In genomic region chr22:50577987-50578775, GRCh38 we compare ENCODE assay signal across 9 cellular contexts. TPM values are rescaled to one million over a fixed set of nuclear protein-coding genes. Genes with fewer than 3 reads are reported as not detected.
DNase-seq lines count a peak whose midpoint lies in the region; ATAC-seq and TF ChIP-seq lines count a peak whose summit lies in the region.
"Had no signal": no experiment of that assay in that cellular context is flagged by ENCODE, and none has a peak within 500 bp of the region (broad histone marks: within the 10 kb centered on the region; RNA-seq: fewer than 3 reads in every experiment).

Gene CPT1B, minus strand, starts transcription at chr22:50578427. Its CDS starts 512 bp downstream, at chr22:50577915.

- WGBS in gastroesophageal sphincter (ENCODE audit: low coverage in 1 of 2), 2 donors: 26% methylated on average over 4 of the region's 63 CpGs; no CpG with 5 or more reads in 1 of the 2 donors

- ATAC-seq in gastroesophageal sphincter (no peak), omental fat pad (ENCODE audit: low FRiP score) (no peak), GM19455 (IDR thresholded peaks at IDR 0.05; ENCODE audit: unreplicated experiment) (no peak)

- peaks cover 4% of the 10 kb centered on the region for H3K27me3 ChIP-seq in gastroesophageal sphincter

- in situ Hi-C loops in GM13977 (cut with MboI; ENCODE audit: low pct_unique_long_range_greater_than_20kb, low sequenced_read_pairs, unreplicated experiment): no loop called here

- TF ChIP-seq POLR2A in gastroesophageal sphincter (IDR thresholded peaks at IDR 0.05): no peak

- TF ChIP-seq CTCF in AG09309 (IDR thresholded peaks at IDR 0.05; ENCODE audit: control insufficient read depth, insufficient read depth, low read depth, low read length, missing control alignments) (peak; percentile 20), gastroesophageal sphincter (IDR thresholded peaks at IDR 0.05) (no peak), omental fat pad (IDR thresholded peaks at IDR 0.05) (no peak), GM13977 (IDR thresholded peaks at IDR 0.05; ENCODE audit: extremely low read depth, insufficient read depth, missing control alignments) (no peak)

- H3K4me1 ChIP-seq in gastroesophageal sphincter: peaks cover 0 to 42% (median 22%) of the 10 kb centered on the region in 3 donors

- peaks cover 0 to 28% of the 10 kb centered on the region in 2 donors for H3K36me3 ChIP-seq in gastroesophageal sphincter

- DNase-seq in AG09309 (ENCODE audit: low read depth) (no peak), RPMI7951 (ENCODE audit: low read depth) (peak; percentile 22), omental fat pad (ENCODE audit: low spot score) (no peak), NCI-H1417 (lab: John Stamatoyannopoulos, UW) (no peak), GM13977 (ENCODE audit: low spot score) (no peak)
- no peak for DNase-seq in stimulated activated naive CD4-positive, alpha-beta T cell (lab: John Stamatoyannopoulos, UW)
- DNase-seq: KBM-7 had no signal

- H3K27ac ChIP-seq in gastroesophageal sphincter: peak within 1 kb of the TSS in 3 of 4 donors; percentile 52 to 77 (median 70)

- TF ChIP-seq EP300 in gastroesophageal sphincter (IDR thresholded peaks at IDR 0.05): no peak

- no peak within 1 kb of the TSS for H3K4me3 ChIP-seq in AG09309 (ENCODE audit: control insufficient read depth, low read depth, low read length)
- peak within 1 kb of the TSS in 1 of 2 donors; percentile 52 for H3K4me3 ChIP-seq in gastroesophageal sphincter

- no peaks in the 10 kb centered on the region for H3K9me3 ChIP-seq in gastroesophageal sphincter

RNA-seq across cellular contexts. Expression of gene CPT1B, which starts in this region (rescaled TPM):
- 4.8 and 5.0 TPM in 2 replicates for total RNA-seq in RPMI7951 (2014; rRNA removed; shearing (Covaris generic))
- 10 to 100 TPM in 1 of 4 donors, 1 to 10 TPM in 3; 3.1 to 13.4 (median 6.5) TPM for total RNA-seq in gastroesophageal sphincter
- total RNA-seq in omental fat pad: 10 to 100 TPM in 3 of 4 donors, 1 to 10 TPM in 1; 4.9 to 29.2 (median 10.8) TPM
